ENCODE assay signal across 22 cellular contexts in the genomic region with DNA sequence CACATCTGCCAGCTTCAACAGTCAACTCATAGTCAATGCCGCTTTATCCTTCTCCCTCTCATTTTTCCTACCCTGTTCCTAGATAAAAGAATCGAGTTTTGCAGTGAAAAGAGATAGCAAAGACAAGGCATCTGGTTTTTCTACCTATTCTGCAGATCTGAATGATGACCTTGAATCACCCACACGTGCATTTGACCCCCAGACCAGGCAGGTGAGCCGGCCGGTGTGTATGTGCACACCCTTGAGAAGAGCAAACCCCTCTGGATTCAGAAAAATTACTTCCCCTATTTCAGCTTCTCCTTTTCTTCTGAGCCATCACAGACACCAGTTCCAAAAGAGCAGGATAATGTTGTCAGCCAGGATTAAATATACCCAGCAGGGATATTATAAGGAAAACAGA.
"Had no signal": no experiment of that assay in that cellular context is flagged by ENCODE, and none has a peak within 500 bp of the region (broad histone marks: within the 10 kb centered on the region; RNA-seq: fewer than 3 reads in every experiment).

No MANE protein-coding gene starts in this region.

- H3K4me3 Mint-ChIP-seq: activated CD8-positive, alpha-beta T cell treated with anti-CD3 and anti-CD28 coated beads for 36 hours; activated naive CD4-positive, alpha-beta T cell treated with anti-CD3 and anti-CD28 coated beads for 36 hours; activated naive CD8-positive, alpha-beta T cell; activated T-helper 1 cell treated with anti-CD3 and anti-CD28 coated beads, Interleukin-12 subunit alpha, Interleukin-12 subunit beta, Interleukin-2, Interleukin-4 antibody, amounts not matched to agents 30 ng/mL and 10 ng/mL and 1 ng/mL, durations not matched to agents 14 hours and 24 hours and 36 hours; T-helper 1 cell treated with Interleukin-12 subunit alpha and Interleukin-12 subunit beta and Interleukin-4 antibody, amounts not matched to agents 30 μg/mL and 1 μg/mL, for 36 hours had no signal

- H3K27ac ChIP-seq: colonic mucosa had no signal

- ATAC-seq: activated CD4-positive, CD25-positive, alpha-beta regulatory T cell treated with anti-CD3 and anti-CD28 coated beads, Interleukin-2, amount 50 U/mL, for 24 hours; activated CD8-positive, alpha-beta T cell treated with anti-CD3 and anti-CD28 coated beads for 36 hours had no signal

- H3K4me3 ChIP-seq: colonic mucosa, MG63 had no signal

- H3K9me3 Mint-ChIP-seq: activated CD8-positive, alpha-beta T cell treated with anti-CD3 and anti-CD28 coated beads for 36 hours; activated naive CD4-positive, alpha-beta T cell treated with anti-CD3 and anti-CD28 coated beads for 36 hours; activated T-helper 1 cell treated with anti-CD3 and anti-CD28 coated beads, Interleukin-12 subunit alpha, Interleukin-12 subunit beta, Interleukin-2, Interleukin-4 antibody, amounts not matched to agents 30 ng/mL and 10 ng/mL and 1 ng/mL, durations not matched to agents 14 hours and 24 hours and 36 hours; T-helper 1 cell treated with Interleukin-12 subunit alpha and Interleukin-12 subunit beta and Interleukin-4 antibody, amounts not matched to agents 30 μg/mL and 1 μg/mL, for 36 hours had no signal

- H3K4me1 ChIP-seq: colonic mucosa had no signal

- H3K27ac Mint-ChIP-seq: activated CD8-positive, alpha-beta T cell treated with anti-CD3 and anti-CD28 coated beads for 36 hours; activated naive CD4-positive, alpha-beta T cell treated with anti-CD3 and anti-CD28 coated beads for 36 hours; activated naive CD8-positive, alpha-beta T cell; activated T-helper 1 cell treated with anti-CD3 and anti-CD28 coated beads, Interleukin-12 subunit alpha, Interleukin-12 subunit beta, Interleukin-2, Interleukin-4 antibody, amounts not matched to agents 30 ng/mL and 10 ng/mL and 1 ng/mL, durations not matched to agents 14 hours and 24 hours and 36 hours; T-helper 1 cell treated with Interleukin-12 subunit alpha and Interleukin-12 subunit beta and Interleukin-4 antibody, amounts not matched to agents 30 μg/mL and 1 μg/mL, for 36 hours had no signal

- H3K9me3 ChIP-seq: colonic mucosa, MG63 had no signal

- H3K27me3 ChIP-seq: colonic mucosa, MG63 had no signal

- H3K27me3 Mint-ChIP-seq: activated CD8-positive, alpha-beta T cell treated with anti-CD3 and anti-CD28 coated beads for 36 hours; activated naive CD8-positive, alpha-beta T cell had no signal

- H3K36me3 ChIP-seq: colonic mucosa, MG63 had no signal

- FAIRE-seq: RCC 7860 had no signal

- H3K36me3 Mint-ChIP-seq: activated naive CD8-positive, alpha-beta T cell had no signal

- DNase-seq: activated CD4-positive, alpha-beta T cell treated with anti-CD3 and anti-CD28 coated beads for 4 hours; activated CD8-positive, alpha-beta memory T cell treated with anti-CD3 and anti-CD28 coated beads, Interleukin-2, amount 50 U/mL, for 48 hours; activated CD8-positive, alpha-beta T cell treated with anti-CD3 and anti-CD28 coated beads for 36 hours; activated effector memory CD4-positive, alpha-beta T cell treated with Interleukin-2 at 50 U/mL for 16 hours; activated naive CD4-positive, alpha-beta T cell treated with anti-CD3 and anti-CD28 coated beads for 36 hours; activated T-cell treated with anti-CD3 and anti-CD28 coated beads, Interleukin-2, amount 50 U/mL, for 1 hour; amygdala; cerebellar nuclear complex; colonic mucosa; KG1; MG63; NCI-H1105 treated with DMSO at 0.1 percent for 48 hours; NCI-H1436 treated with DMSO at 0.1 percent for 48 hours; NCI-H187; NCI-H2081; NCI-H446; SHP77 treated with DMSO at 0.1 percent for 48 hours had no signal
